1 cellular context compared by ENCODE assay signal in genomic region chr12:69354561-69355187, GRCh38.
TF ChIP-seq lines count a peak whose summit lies in the region.

No MANE protein-coding gene starts in this region.

TF ChIP-seq in HepG2, 621 proteins besides CTCF, POLR2A, EP300 and RAD21 (continued from another document and continues in another):
- peak; percentile 82; the same call in 1 of the 2 replicates for TF ChIP-seq ZBTB49 (CRISPR knock-in tag; IDR thresholded peaks at IDR 0.05; ENCODE audit: borderline replicate concordance)
- no peak for TF ChIP-seq ZBTB21 (CRISPR knock-in tag; IDR thresholded peaks at IDR 0.05)
- TF ChIP-seq RBAK (CRISPR knock-in tag; IDR thresholded peaks at IDR 0.05): no peak
- TF ChIP-seq ISX (CRISPR knock-in tag; conservative IDR thresholded peaks at IDR 0.05): 0 out of 2 replicates have a peak, but pooled peaks have one; percentile 79
- 0 out of 2 replicates have a peak, but pooled peaks have one; percentile 37 for TF ChIP-seq ZNF790 (CRISPR knock-in tag; IDR thresholded peaks at IDR 0.05; ENCODE audit: borderline replicate concordance)
- TF ChIP-seq MAFK (conservative IDR thresholded peaks at IDR 0.05 in 1 of 2, IDR thresholded peaks at IDR 0.05 in 1 of 2; ENCODE audit: low read length in 2 of 2): no peak
- TF ChIP-seq DPF2 (CRISPR knock-in tag; IDR thresholded peaks at IDR 0.05; ENCODE audit: borderline replicate concordance, low read depth): 0 out of 2 replicates have a peak, but pooled peaks have one; percentile 20
- no peak for TF ChIP-seq ELF4 (CRISPR knock-in tag; IDR thresholded peaks at IDR 0.05; ENCODE audit: borderline replicate concordance)
- TF ChIP-seq KLF11 (CRISPR knock-in tag; IDR thresholded peaks at IDR 0.05): peak; percentile 28; the same call in 1 of the 2 replicates
- peak; percentile 91 for TF ChIP-seq SALL2 (CRISPR knock-in tag; IDR thresholded peaks at IDR 0.05)
- TF ChIP-seq SCMH1 (CRISPR knock-in tag; IDR thresholded peaks at IDR 0.05; ENCODE audit: borderline replicate concordance): no peak
- no peak; the same call in 1 of the 2 replicates for TF ChIP-seq ZNF772 (CRISPR knock-in tag; IDR thresholded peaks at IDR 0.05)
- no peak for TF ChIP-seq ZBTB39 (CRISPR knock-in tag; IDR thresholded peaks at IDR 0.05)
- TF ChIP-seq JARID2 (CRISPR knock-in tag; IDR thresholded peaks at IDR 0.05; ENCODE audit: insufficient replicate concordance): peak; percentile 47
- no peak for TF ChIP-seq ZSCAN25 (CRISPR knock-in tag; IDR thresholded peaks at IDR 0.05)
- TF ChIP-seq POGZ (CRISPR knock-in tag; IDR thresholded peaks at IDR 0.05): no peak
- TF ChIP-seq MLXIP (CRISPR knock-in tag; IDR thresholded peaks at IDR 0.05; ENCODE audit: borderline replicate concordance): no peak
- no peak for TF ChIP-seq TCF7L2 (IDR thresholded peaks at IDR 0.05; ENCODE audit: low read depth, low read length)
- peak; percentile 23; the same call in 1 of the 2 replicates for TF ChIP-seq ZNF629 (CRISPR knock-in tag; conservative IDR thresholded peaks at IDR 0.05)
- 0 out of 2 replicates have a peak, but pooled peaks have one; percentile 51 for TF ChIP-seq DNMT1 (CRISPR knock-in tag; IDR thresholded peaks at IDR 0.05)
- TF ChIP-seq PTBP1 (IDR thresholded peaks at IDR 0.05; ENCODE audit: low read depth, low read length, poor library complexity, severe bottlenecking): no peak
- peak; percentile 38; the same call in 1 of the 2 replicates for TF ChIP-seq BCL6 (CRISPR knock-in tag; IDR thresholded peaks at IDR 0.05)
- TF ChIP-seq KDM6A (CRISPR knock-in tag; IDR thresholded peaks at IDR 0.05; ENCODE audit: low read depth): no peak
- peak; percentile 64; the same call in 1 of the 2 replicates for TF ChIP-seq ZNF562 (CRISPR knock-in tag; IDR thresholded peaks at IDR 0.05; ENCODE audit: borderline replicate concordance)
- no peak for TF ChIP-seq SMARCC2 (IDR thresholded peaks at IDR 0.05)
- peak; percentile 97 for TF ChIP-seq POLR2G (IDR thresholded peaks at IDR 0.05; ENCODE audit: low read depth, low read length)
- TF ChIP-seq GMEB2 (CRISPR knock-in tag; IDR thresholded peaks at IDR 0.05; ENCODE audit: low read depth): no peak
- no peak for TF ChIP-seq MAZ (IDR thresholded peaks at IDR 0.05; ENCODE audit: borderline replicate concordance, low read depth, low read length)
- no peak for TF ChIP-seq MAZ (CRISPR knock-in tag; IDR thresholded peaks at IDR 0.05; ENCODE audit: low read depth)
- TF ChIP-seq ASH2L (IDR thresholded peaks at IDR 0.05; ENCODE audit: insufficient read length, low read depth, low read length): no peak
- no peak for TF ChIP-seq ZNF282 (IDR thresholded peaks at IDR 0.05; ENCODE audit: partially characterized antibody)
- no peak for TF ChIP-seq ZNF460 (CRISPR knock-in tag; IDR thresholded peaks at IDR 0.05; ENCODE audit: borderline replicate concordance)
- no peak for TF ChIP-seq ZNF20 (CRISPR knock-in tag; IDR thresholded peaks at IDR 0.05)
- TF ChIP-seq ZMAT3 (CRISPR knock-in tag; conservative IDR thresholded peaks at IDR 0.05): no peak
- TF ChIP-seq ZMYM4 (CRISPR knock-in tag; IDR thresholded peaks at IDR 0.05): no peak
- TF ChIP-seq ZNF564 (CRISPR knock-in tag; IDR thresholded peaks at IDR 0.05): peak; percentile 51; the same call in 1 of the 2 replicates
- TF ChIP-seq JDP2 (CRISPR knock-in tag; IDR thresholded peaks at IDR 0.05; ENCODE audit: borderline replicate concordance): no peak
- peak; percentile 95 for TF ChIP-seq POLR2AphosphoS5 (IDR thresholded peaks at IDR 0.05; ENCODE audit: low read depth, low read length)
- TF ChIP-seq IRF2 (CRISPR knock-in tag; IDR thresholded peaks at IDR 0.05): peak; percentile 73
- peak; percentile 76; the same call in 1 of the 2 replicates for TF ChIP-seq AHR (CRISPR knock-in tag; IDR thresholded peaks at IDR 0.05)
- TF ChIP-seq MEIS1 (CRISPR knock-in tag; IDR thresholded peaks at IDR 0.05; ENCODE audit: borderline replicate concordance): no peak
- TF ChIP-seq ZHX1 (CRISPR knock-in tag; IDR thresholded peaks at IDR 0.05; ENCODE audit: low read depth): no peak
- TF ChIP-seq CC2D1A (CRISPR knock-in tag; IDR thresholded peaks at IDR 0.05): peak; percentile 70; the same call in 1 of the 2 replicates
- TF ChIP-seq PAXIP1 (CRISPR knock-in tag; conservative IDR thresholded peaks at IDR 0.05): peak; percentile 42
- TF ChIP-seq ZNF34 (CRISPR knock-in tag; IDR thresholded peaks at IDR 0.05; ENCODE audit: borderline replicate concordance): peak; percentile 83; the same call in 1 of the 2 replicates
- TF ChIP-seq ARNT (IDR thresholded peaks at IDR 0.05): no peak
- TF ChIP-seq CHD2 (IDR thresholded peaks at IDR 0.05; ENCODE audit: low read depth, low read length): no peak
